1 cellular context compared by ENCODE assay signal in genomic region chr3:123194552-123194951, GRCh38.
TF ChIP-seq lines count a peak whose summit lies in the region.

No MANE protein-coding gene starts in this region.

TF ChIP-seq in HepG2, 621 proteins besides CTCF, POLR2A, EP300 and RAD21:
- TF ChIP-seq HOXA3 (CRISPR knock-in tag; IDR thresholded peaks at IDR 0.05) (no peak), XRCC5 (optimal IDR thresholded peaks at IDR 0.05; ENCODE audit: low read length) (peak; percentile 34), NR0B2 (CRISPR knock-in tag; IDR thresholded peaks at IDR 0.05) (no peak), SATB2 (CRISPR knock-in tag; IDR thresholded peaks at IDR 0.05) (no peak), ZNF136 (CRISPR knock-in tag; IDR thresholded peaks at IDR 0.05; ENCODE audit: low read depth) (no peak), FOXK1 (CRISPR knock-in tag; IDR thresholded peaks at IDR 0.05; ENCODE audit: borderline replicate concordance, low read depth) (no peak), NR1H2 (CRISPR knock-in tag; IDR thresholded peaks at IDR 0.05; ENCODE audit: borderline replicate concordance, low read depth) (no peak), ISL2 (CRISPR knock-in tag; IDR thresholded peaks at IDR 0.05) (no peak), ZC3H4 (CRISPR knock-in tag; IDR thresholded peaks at IDR 0.05; ENCODE audit: borderline replicate concordance) (no peak), ZNF652 (CRISPR knock-in tag; IDR thresholded peaks at IDR 0.05; ENCODE audit: borderline replicate concordance, low read depth) (0 out of 2 replicates have a peak, but pooled peaks have one; percentile 45), SOX13 (IDR thresholded peaks at IDR 0.05) (no peak), SOX13 (CRISPR knock-in tag; conservative IDR thresholded peaks at IDR 0.05 in 1 of 2, IDR thresholded peaks at IDR 0.05 in 1 of 2) (no peak), ZNF800 (CRISPR knock-in tag; IDR thresholded peaks at IDR 0.05) (no peak), ZHX2 (IDR thresholded peaks at IDR 0.05; ENCODE audit: low read depth) (no peak), ZHX2 (CRISPR knock-in tag; IDR thresholded peaks at IDR 0.05; ENCODE audit: borderline replicate concordance) (no peak), FOXK2 (IDR thresholded peaks at IDR 0.05) (no peak), ZBTB33 (CRISPR knock-in tag; IDR thresholded peaks at IDR 0.05) (peak; percentile 61), NCOA2 (CRISPR knock-in tag; IDR thresholded peaks at IDR 0.05) (no peak), ZNF557 (CRISPR knock-in tag; IDR thresholded peaks at IDR 0.05) (no peak), ZNF446 (CRISPR knock-in tag; IDR thresholded peaks at IDR 0.05) (no peak), TRIM24 (CRISPR knock-in tag; IDR thresholded peaks at IDR 0.05) (no peak), STAG1 (CRISPR knock-in tag; IDR thresholded peaks at IDR 0.05) (peak; percentile 58), CSRNP2 (CRISPR knock-in tag; conservative IDR thresholded peaks at IDR 0.05; ENCODE audit: low read depth) (no peak), ZNF501 (CRISPR knock-in tag; IDR thresholded peaks at IDR 0.05) (no peak), DNMT1 (CRISPR knock-in tag; IDR thresholded peaks at IDR 0.05) (no peak), SMC3 (IDR thresholded peaks at IDR 0.05; ENCODE audit: low read length) (peak; percentile 64), THRA (CRISPR knock-in tag; IDR thresholded peaks at IDR 0.05; ENCODE audit: borderline replicate concordance) (no peak), MTA3 (CRISPR knock-in tag; IDR thresholded peaks at IDR 0.05) (no peak), MXI1 (IDR thresholded peaks at IDR 0.05; ENCODE audit: borderline replicate concordance, low read depth, low read length) (no peak)
